16 cellular contexts compared by ENCODE assay signal in the genomic region with DNA sequence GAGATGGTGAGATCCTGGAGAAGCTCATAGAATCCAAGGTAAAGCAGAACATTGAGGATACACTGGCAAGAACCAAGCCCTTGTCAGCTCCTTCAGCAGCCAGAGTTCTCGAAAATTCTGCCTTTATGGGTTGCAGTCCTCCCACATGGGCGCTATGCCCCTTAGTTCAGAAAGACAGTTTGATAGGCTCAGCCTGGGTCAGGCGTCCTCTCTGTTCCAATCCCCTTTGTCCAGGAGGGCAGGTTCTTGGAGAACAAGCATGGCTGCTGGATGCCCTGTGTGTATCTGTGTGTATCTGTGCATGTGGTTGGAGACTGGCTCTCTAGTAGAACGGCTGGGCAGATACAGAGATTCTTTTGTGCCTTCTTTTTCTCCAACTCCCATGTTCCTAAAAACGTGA. TPM values are rescaled to one million over a fixed set of nuclear protein-coding genes. Genes with fewer than 3 reads are reported as not detected.
A peak's percentile ranks its signal among the peaks of the same experiment; 100 is the strongest.
DNase-seq lines count a peak whose midpoint lies in the region; ATAC-seq and TF ChIP-seq lines count a peak whose summit lies in the region.
"Had no signal": no experiment of that assay in that cellular context is flagged by ENCODE, and none has a peak within 500 bp of the region (broad histone marks: within the 10 kb centered on the region; RNA-seq: fewer than 3 reads in every experiment).

No MANE protein-coding gene starts in this region.

- H2AK5ac ChIP-seq in mesenchymal stem cell (ENCODE audit: low read length, severe bottlenecking), result peak overlapping the region; percentile 17

- H3K4me1 ChIP-seq in mesenchymal stem cell (ENCODE audit: control insufficient read depth, insufficient read depth, low read depth, low read length) (peaks cover 4% of the 10 kb centered on the region), thoracic aorta (ENCODE audit: control insufficient read depth in 1 of 2, low read depth in 2 of 2) (peaks cover 0 to 12% of the 10 kb centered on the region in 2 donors)

- DNase-seq in RWPE1 (ENCODE audit: low spot score), result no peak
- DNase-seq in mesenchymal stem cell, result no peak
- DNase-seq in thoracic aorta (ENCODE audit: low spot score), result no peak
- no peak for DNase-seq in activated T-helper 2 cell treated with anti-CD3 and anti-CD28 coated beads, Interferon-gamma antibody, Interleukin-2, Interleukin-4, amounts not matched to agents 10 μg/mL and 5 μg/mL and 100 μg/mL, durations not matched to agents 14 hours and 24 hours and 36 hours (ENCODE audit: low spot score)
- no peak for DNase-seq in NCI-H2171 (lab: John Stamatoyannopoulos, UW)
- DNase-seq: CD8-positive, alpha-beta T cell; COR-L47; DMS153; DND-41; GDM1 had no signal

- no peak overlapping the region for H4K91ac ChIP-seq in mesenchymal stem cell (ENCODE audit: low read length)

- CTCF ChIA-PET in RWPE1 (lab: Yijun Ruan, JAX), result no interaction called here

- no peak overlapping the region for H3K4me3 Mint-ChIP-seq in activated T-helper 2 cell treated with anti-CD3 and anti-CD28 coated beads, Interferon-gamma antibody, Interleukin-2, Interleukin-4, amounts not matched to agents 10 μg/mL and 5 μg/mL and 100 μg/mL, durations not matched to agents 14 hours and 24 hours and 36 hours (ENCODE audit: low read depth)
- H3K4me3 Mint-ChIP-seq: CD14-positive monocyte; CD8-positive, alpha-beta T cell; IgD-negative memory B cell had no signal

- no peak overlapping the region for H3K9ac ChIP-seq in mesenchymal stem cell (ENCODE audit: low read length)

- H3K27me3 Mint-ChIP-seq in activated T-helper 2 cell treated with anti-CD3 and anti-CD28 coated beads, Interferon-gamma antibody, Interleukin-2, Interleukin-4, amounts not matched to agents 10 μg/mL and 5 μg/mL and 100 μg/mL, durations not matched to agents 14 hours and 24 hours and 36 hours (ENCODE audit: low read depth), result no peaks in the 10 kb centered on the region

- H3K27ac ChIP-seq in RWPE1 (peak overlapping the region; percentile 65), mesenchymal stem cell (ENCODE audit: low read length, poor library complexity, severe bottlenecking) (no peak overlapping the region), thoracic aorta (peak overlapping the region; percentile 19 to 68)

- H3K4ac ChIP-seq in mesenchymal stem cell (ENCODE audit: low read depth in 1 of 2, low read length in 2 of 2), result no peak overlapping the region

- H3K27me3 ChIP-seq in mesenchymal stem cell (ENCODE audit: control insufficient read depth in 1 of 2, insufficient read depth in 1 of 2, low read length in 2 of 2) (no peaks in the 10 kb centered on the region), thoracic aorta (replicated peaks; ENCODE audit: insufficient read depth) (no peaks in the 10 kb centered on the region)

- H2BK5ac ChIP-seq in mesenchymal stem cell (ENCODE audit: low read depth, low read length, poor library complexity, severe bottlenecking), result no peak overlapping the region

- ATAC-seq in thoracic aorta (ENCODE audit: insufficient number of reproducible peaks, low FRiP score, low read depth) (peak; percentile 9), GM21619 (IDR thresholded peaks at IDR 0.05; ENCODE audit: unreplicated experiment) (no peak)
- ATAC-seq: CD8-positive, alpha-beta T cell had no signal

- no peak overlapping the region for H2BK12ac ChIP-seq in mesenchymal stem cell (ENCODE audit: low read length in 2 of 2)

- POLR2A ChIA-PET in RWPE1 (lab: Yijun Ruan, JAX; ENCODE audit: low non-redundant PET), result no interaction called here

- H3K4me1 Mint-ChIP-seq in activated T-helper 2 cell treated with anti-CD3 and anti-CD28 coated beads, Interferon-gamma antibody, Interleukin-2, Interleukin-4, amounts not matched to agents 10 μg/mL and 5 μg/mL and 100 μg/mL, durations not matched to agents 14 hours and 24 hours and 36 hours (ENCODE audit: low read depth), result peaks cover 1% of the 10 kb centered on the region
- H3K4me1 Mint-ChIP-seq: CD14-positive monocyte had no signal

- H3K4me3 ChIP-seq in mesenchymal stem cell (ENCODE audit: insufficient read depth in 1 of 2, low read depth in 1 of 2, low read length in 2 of 2) (no peak overlapping the region), thoracic aorta (no peak overlapping the region)
- H3K4me3 ChIP-seq: A549 had no signal

- H2BK120ac ChIP-seq in mesenchymal stem cell (ENCODE audit: low read depth, low read length), result no peak overlapping the region

- H3K79me1 ChIP-seq in mesenchymal stem cell (replicated peaks; ENCODE audit: low read length, poor library complexity, severe bottlenecking), result no peaks in the 10 kb centered on the region

- H3K36me3 Mint-ChIP-seq in activated T-helper 2 cell treated with anti-CD3 and anti-CD28 coated beads, Interferon-gamma antibody, Interleukin-2, Interleukin-4, amounts not matched to agents 10 μg/mL and 5 μg/mL and 100 μg/mL, durations not matched to agents 14 hours and 24 hours and 36 hours (ENCODE audit: low read depth), result no peaks in the 10 kb centered on the region
- H3K36me3 Mint-ChIP-seq: CD14-positive monocyte; CD8-positive, alpha-beta T cell; IgD-negative memory B cell had no signal

- no peak overlapping the region for H3K27ac Mint-ChIP-seq in activated T-helper 2 cell treated with anti-CD3 and anti-CD28 coated beads, Interferon-gamma antibody, Interleukin-2, Interleukin-4, amounts not matched to agents 10 μg/mL and 5 μg/mL and 100 μg/mL, durations not matched to agents 14 hours and 24 hours and 36 hours
- H3K27ac Mint-ChIP-seq: CD14-positive monocyte; CD8-positive, alpha-beta T cell; IgD-negative memory B cell had no signal

- H3K9me3 ChIP-seq in mesenchymal stem cell (ENCODE audit: control insufficient read depth, low read length), result no peaks in the 10 kb centered on the region
- no peaks in the 10 kb centered on the region for H3K9me3 ChIP-seq in thoracic aorta
- H3K9me3 ChIP-seq: A549 had no signal

- H3K14ac ChIP-seq in mesenchymal stem cell (ENCODE audit: low read length in 2 of 2), result no peak overlapping the region

- H3K23ac ChIP-seq in mesenchymal stem cell (ENCODE audit: low read length in 2 of 2), result no peak overlapping the region

- H4K8ac ChIP-seq in mesenchymal stem cell (ENCODE audit: low read length), result no peak overlapping the region

- no peak overlapping the region for H3K4me2 ChIP-seq in mesenchymal stem cell (ENCODE audit: low read length, poor library complexity, severe bottlenecking)
- H3K4me2 ChIP-seq: A549 had no signal

- intact Hi-C loops in activated T-helper 2 cell treated with anti-CD3 and anti-CD28 coated beads, Interferon-gamma antibody, Interleukin-2, Interleukin-4, amounts not matched to agents 10 μg/mL and 5 μg/mL and 100 μg/mL, durations not matched to agents 14 hours and 24 hours and 36 hours (cut with micrococcal nuclease), result no loop called here

- H3K18ac ChIP-seq in mesenchymal stem cell (ENCODE audit: low read depth in 1 of 2, low read length in 2 of 2), result no peak overlapping the region

- no peak overlapping the region for H2AFZ ChIP-seq in mesenchymal stem cell (ENCODE audit: low read depth, low read length)

- H3K9me3 Mint-ChIP-seq in activated T-helper 2 cell treated with anti-CD3 and anti-CD28 coated beads, Interferon-gamma antibody, Interleukin-2, Interleukin-4, amounts not matched to agents 10 μg/mL and 5 μg/mL and 100 μg/mL, durations not matched to agents 14 hours and 24 hours and 36 hours, result no peaks in the 10 kb centered on the region
- H3K9me3 Mint-ChIP-seq: CD8-positive, alpha-beta T cell; IgD-negative memory B cell had no signal

- no peak overlapping the region for H2BK15ac ChIP-seq in mesenchymal stem cell (ENCODE audit: low read depth, poor library complexity, severe bottlenecking)

- WGBS in mesenchymal stem cell, result 91% methylated on average over 3 of the region's 5 CpGs

- H3K36me3 ChIP-seq in mesenchymal stem cell (ENCODE audit: control insufficient read depth in 1 of 2, insufficient read depth in 2 of 2, low read depth in 1 of 2, low read length in 2 of 2), result peaks cover 0 to 2% of the 10 kb centered on the region in 2 experiments
- no peaks in the 10 kb centered on the region for H3K36me3 ChIP-seq in thoracic aorta

- TF ChIP-seq CTCF in RWPE1 (conservative IDR thresholded peaks at IDR 0.05; ENCODE audit: low read depth) (no peak), thoracic aorta (IDR thresholded peaks at IDR 0.05) (no peak)

RNA-seq across cellular contexts. Expression of a gene that starts 8.0 kb away (rescaled TPM):
- 59.5 TPM for polyA plus RNA-seq in mesenchymal stem cell (2013, experiment 1 of 2)
- polyA plus RNA-seq in mesenchymal stem cell (2013, experiment 2 of 2), result 63.3 TPM
- 10 to 100 TPM; 77.0 to 82.0 TPM for total RNA-seq in thoracic aorta
- 51.6 and 55.7 TPM in 2 replicates for total RNA-seq in activated T-helper 2 cell treated with anti-CD3 and anti-CD28 coated beads, Interferon-gamma antibody, Interleukin-2, Interleukin-4, amounts not matched to agents 10 μg/mL and 5 μg/mL and 100 μg/mL, durations not matched to agents 14 hours and 24 hours and 36 hours
- polyA plus RNA-seq: CD14-positive monocyte had no signal

RNA-seq across cellular contexts. Expression of a gene that starts 28.6 kb away (rescaled TPM):
- not detected for polyA plus RNA-seq in mesenchymal stem cell (2013, experiment 1 of 2)
- polyA plus RNA-seq in mesenchymal stem cell (2013, experiment 2 of 2), result not detected
- total RNA-seq in thoracic aorta, result under 1 TPM in 1 of 2 donors, not detected in 1; 0.41 TPM
- not detected in 2 replicates for total RNA-seq in activated T-helper 2 cell treated with anti-CD3 and anti-CD28 coated beads, Interferon-gamma antibody, Interleukin-2, Interleukin-4, amounts not matched to agents 10 μg/mL and 5 μg/mL and 100 μg/mL, durations not matched to agents 14 hours and 24 hours and 36 hours
- total RNA-seq: H4 had no signal
- polyA plus RNA-seq: BJ, CD14-positive monocyte, IgD-negative memory B cell had no signal
